22 cellular contexts compared by ENCODE assay signal in the genomic region with DNA sequence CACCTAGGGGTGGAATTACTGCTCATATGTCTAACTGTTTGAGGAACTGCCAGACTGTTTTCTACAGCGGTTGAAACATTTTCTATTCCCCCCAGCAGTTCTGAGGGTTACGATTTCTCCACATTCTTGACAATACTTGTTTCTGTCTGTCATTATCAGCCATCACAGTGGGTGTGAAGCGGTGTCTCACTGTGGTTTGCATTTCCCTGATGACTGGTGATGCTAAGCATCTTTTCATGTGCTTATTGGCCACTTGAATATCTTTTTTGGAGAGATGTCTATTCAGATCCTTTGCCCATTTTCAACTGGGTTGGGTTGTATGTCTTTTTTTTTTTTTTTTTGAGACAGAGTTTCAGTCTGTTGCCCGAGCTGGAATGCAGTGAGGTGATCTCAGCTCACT.
"Had no signal": no experiment of that assay in that cellular context is flagged by ENCODE, and none has a peak within 500 bp of the region (broad histone marks: within the 10 kb centered on the region; RNA-seq: fewer than 3 reads in every experiment).

No MANE protein-coding gene starts in this region.

- ATAC-seq: activated CD4-positive, alpha-beta T cell treated with anti-CD3 and anti-CD28 coated beads for 36 hours; stimulated activated memory B cell treated with anti-CD40 and anti-IgM and Interleukin-4, amounts not matched to agents 10 μg/mL and 1 μg/mL and 100 μg/mL, for 72 hours; upper lobe of right lung; WTC11 had no signal

- H3K4me3 Mint-ChIP-seq: activated CD4-positive, alpha-beta memory T cell treated with anti-CD3 and anti-CD28 coated beads for 36 hours; activated CD4-positive, alpha-beta T cell treated with anti-CD3 and anti-CD28 coated beads for 36 hours; activated T-cell treated with anti-CD3 and anti-CD28 coated beads, Interleukin-2, amount 50 U/mL, for 4 hours; dendritic cell treated with granulocyte-macrophage colony-stimulating factor and Interleukin-4, amounts not matched to agents 40 ng/mL and 50 ng/mL, for 4 days; neural progenitor cell; stimulated activated memory B cell treated with anti-CD40 and anti-IgM and Interleukin-4, amounts not matched to agents 10 μg/mL and 1 μg/mL and 100 μg/mL, for 72 hours; WTC11 had no signal

- H3K36me3 Mint-ChIP-seq: activated CD4-positive, alpha-beta memory T cell treated with anti-CD3 and anti-CD28 coated beads for 36 hours; stimulated activated memory B cell treated with anti-CD40 and anti-IgM and Interleukin-4, amounts not matched to agents 10 μg/mL and 1 μg/mL and 100 μg/mL, for 72 hours; WTC11 had no signal

- H3K9me3 ChIP-seq: ascending aorta, prostate gland, thoracic aorta, upper lobe of right lung had no signal

- DNase-seq: activated CD4-positive, alpha-beta memory T cell treated with anti-CD3 and anti-CD28 coated beads for 36 hours; activated CD4-positive, alpha-beta T cell treated with anti-CD3 and anti-CD28 coated beads for 36 hours; activated CD8-positive, alpha-beta memory T cell treated with anti-CD3 and anti-CD28 coated beads, Interleukin-2, amount 50 U/mL, for 4 hours; activated naive CD4-positive, alpha-beta T cell treated with anti-CD3 and anti-CD28 coated beads, Interleukin-2, amount 50 U/mL, for 16 hours; activated T-cell treated with anti-CD3 and anti-CD28 coated beads, Interleukin-2, amount 50 U/mL, for 4 hours; effector memory CD4-positive, alpha-beta T cell; hippocampal formation; islet precursor cell; right cardiac atrium; small intestine; stimulated activated CD4-positive, alpha-beta T cell treated with anti-CD3 and anti-CD28 coated beads, Interleukin-4, amount 100 ng/mL, for 1 hour; SW 1271; upper lobe of right lung had no signal

- H3K4me1 ChIP-seq: ascending aorta, neural progenitor cell, upper lobe of right lung had no signal

- H3K27me3 ChIP-seq: ascending aorta, neural progenitor cell had no signal

- H3K36me3 ChIP-seq: ascending aorta, neural progenitor cell, prostate gland, thoracic aorta, upper lobe of right lung had no signal

- H3K4me3 ChIP-seq: lung, neural progenitor cell, prostate gland, upper lobe of right lung had no signal

- H3K9me3 Mint-ChIP-seq: activated CD4-positive, alpha-beta memory T cell treated with anti-CD3 and anti-CD28 coated beads for 36 hours; activated T-cell treated with anti-CD3 and anti-CD28 coated beads, Interleukin-2, amount 50 U/mL, for 4 hours; dendritic cell treated with granulocyte-macrophage colony-stimulating factor and Interleukin-4, amounts not matched to agents 40 ng/mL and 50 ng/mL, for 4 days; mesothelial cell of epicardium; WTC11 had no signal

- H3K27ac Mint-ChIP-seq: activated CD4-positive, alpha-beta memory T cell treated with anti-CD3 and anti-CD28 coated beads for 36 hours; activated CD4-positive, alpha-beta T cell treated with anti-CD3 and anti-CD28 coated beads for 36 hours; dendritic cell treated with granulocyte-macrophage colony-stimulating factor and Interleukin-4, amounts not matched to agents 40 ng/mL and 50 ng/mL, for 4 days; mesothelial cell of epicardium; neural progenitor cell; stimulated activated memory B cell treated with anti-CD40 and anti-IgM and Interleukin-4, amounts not matched to agents 10 μg/mL and 1 μg/mL and 100 μg/mL, for 72 hours; WTC11 had no signal

- H3K27ac ChIP-seq: ascending aorta, neural progenitor cell, prostate gland, thoracic aorta, upper lobe of right lung had no signal

- H3K4me1 Mint-ChIP-seq: WTC11 had no signal
